ENCODE assay signal across 10 cellular contexts in the genomic region with DNA sequence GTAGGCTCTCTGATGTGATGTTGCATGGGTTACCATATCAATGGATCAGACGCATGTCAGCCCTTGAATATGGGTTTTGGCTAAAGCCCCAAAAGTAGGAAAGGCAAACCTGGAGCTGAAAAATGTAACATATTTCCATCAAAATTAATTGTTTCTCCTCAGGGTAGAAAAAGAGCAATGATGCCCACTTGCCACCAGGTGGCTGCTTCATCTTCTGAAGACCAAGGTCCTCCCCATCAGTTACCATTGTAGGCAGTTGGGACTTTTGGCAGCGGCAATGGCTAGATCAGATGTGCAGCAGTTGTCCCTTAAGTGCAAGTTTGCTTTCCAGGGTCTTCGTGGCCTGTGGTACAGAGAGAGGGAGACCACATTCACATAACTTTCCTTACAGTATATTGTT.
A peak's percentile ranks its signal among the peaks of the same experiment; 100 is the strongest.
DNase-seq lines count a peak whose midpoint lies in the region; ATAC-seq and TF ChIP-seq lines count a peak whose summit lies in the region.
"Had no signal": no experiment of that assay in that cellular context is flagged by ENCODE, and none has a peak within 500 bp of the region (broad histone marks: within the 10 kb centered on the region; RNA-seq: fewer than 3 reads in every experiment).

No MANE protein-coding gene starts in this region.

- TF ChIP-seq CTCF in coronary artery (IDR thresholded peaks at IDR 0.05) (peak; percentile 17), prostate gland (IDR thresholded peaks at IDR 0.05) (peak in 3 of 4 experiments; percentile 29 to 57 (median 37))

- H3K27ac ChIP-seq in coronary artery, result no peak overlapping the region
- no peak overlapping the region for H3K27ac ChIP-seq in prostate gland
- no peak overlapping the region for H3K27ac ChIP-seq in aorta (ENCODE audit: low read depth in 1 of 2, low read length in 2 of 2)

- H3K9me3 ChIP-seq in prostate gland (no peaks in the 10 kb centered on the region), aorta (ENCODE audit: control insufficient read depth, low read length) (no peaks in the 10 kb centered on the region)

- H3K4me3 ChIP-seq in coronary artery, result no peak overlapping the region
- no peak overlapping the region for H3K4me3 ChIP-seq in prostate gland
- no peak overlapping the region for H3K4me3 ChIP-seq in aorta (ENCODE audit: low read length in 2 of 2)

- WGBS in prostate gland, result 70% methylated on average over 3 of the region's 3 CpGs
- 87 to 95% methylated on average over 3 of the region's 3 CpGs for WGBS in aorta, 2 donors

- ATAC-seq in GM18502 (IDR thresholded peaks at IDR 0.05; ENCODE audit: poor library complexity, unreplicated experiment) (peak; percentile 90), HG02852 (IDR thresholded peaks at IDR 0.05; ENCODE audit: unreplicated experiment) (peak; percentile 88), aorta (ENCODE audit: low FRiP score) (no peak)
- ATAC-seq: T-cell had no signal

- DNase-seq in Ammon's horn (ENCODE audit: low spot score) (peak; percentile 5), NCI-H460 (ENCODE audit: extremely low read depth, low read depth) (peak; percentile 16), coronary artery (ENCODE audit: low spot score) (no peak), prostate gland (ENCODE audit: low spot score) (no peak), aorta (no peak), NOMO-1 (lab: John Stamatoyannopoulos, UW; ENCODE audit: unreplicated experiment in 2 of 2) (no peak)
- DNase-seq: naive B cell had no signal

- no peaks in the 10 kb centered on the region for H3K4me1 ChIP-seq in prostate gland (replicated peaks)
- H3K4me1 ChIP-seq in aorta (ENCODE audit: control insufficient read depth in 1 of 2, insufficient read depth in 2 of 2, low read length in 2 of 2), result no peaks in the 10 kb centered on the region

- intact Hi-C loops in prostate gland (cut with DNase I) (no loop called here), aorta (cut with DNase I) (loop anchor here (5.0 to 10.0 kb wide), 2 partner anchors 284 to 404 kb away; a partner anchor contains a TSS)

- TF ChIP-seq POLR2A in prostate gland (IDR thresholded peaks at IDR 0.05), result no peak

- H3K36me3 ChIP-seq in prostate gland, result no peaks in the 10 kb centered on the region
- H3K36me3 ChIP-seq in aorta (ENCODE audit: control insufficient read depth in 1 of 2, insufficient read depth in 2 of 2, low read length in 1 of 2), result no peaks in the 10 kb centered on the region

- H3K27me3 ChIP-seq in prostate gland (replicated peaks; ENCODE audit: insufficient read depth) (no peaks in the 10 kb centered on the region), aorta (ENCODE audit: control insufficient read depth in 1 of 2, insufficient read depth in 2 of 2, low read length in 1 of 2) (no peaks in the 10 kb centered on the region)

Comparison
In these comparisons a context has a peak if more than half of its experiments do, and no peak if none do; other contexts are left out.
1. DNase-seq: peak in Ammon's horn (single experiment) and NCI-H460 (single experiment); none in coronary artery (single experiment), prostate gland (single experiment), aorta (0 of 2) and NOMO-1 (0 of 2).